In the genomic region with DNA sequence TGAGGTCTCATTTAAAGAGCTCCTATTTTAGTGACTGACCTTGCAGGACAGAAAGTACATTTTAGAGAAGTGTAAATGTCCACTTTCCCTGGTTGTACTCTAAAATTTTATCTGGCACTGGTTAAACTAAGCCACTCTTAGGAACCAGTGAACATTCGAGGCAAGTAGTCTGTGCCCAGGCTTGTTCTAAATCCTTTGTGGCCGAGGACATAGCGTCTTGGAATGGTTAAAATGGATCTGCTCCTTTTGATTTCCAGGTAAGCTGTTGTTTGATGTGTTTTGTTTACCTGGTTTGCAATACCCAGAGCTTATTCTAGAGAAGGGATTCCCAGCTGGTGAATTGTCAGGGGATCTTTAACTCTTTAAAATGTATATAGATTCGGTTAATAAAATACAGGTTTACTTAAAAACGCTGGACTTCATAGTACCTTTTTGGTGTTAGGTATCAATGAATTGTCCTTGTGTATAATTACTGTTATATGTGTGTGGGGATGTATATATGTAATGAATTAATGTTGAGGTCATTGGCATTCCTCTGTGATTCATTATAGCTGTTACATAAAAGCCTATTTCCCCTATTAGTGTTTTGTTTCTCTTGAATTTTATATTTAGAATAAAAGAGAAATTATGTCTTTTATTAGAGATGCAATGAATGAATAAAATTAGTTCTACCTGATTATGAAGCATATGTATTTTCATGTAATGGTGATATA, we compare ENCODE assay signal across 1 cellular context.
TF ChIP-seq lines count a peak whose summit lies in the region.

No MANE protein-coding gene starts in this region.

TF ChIP-seq in HCT116, 20 proteins besides CTCF, POLR2A, EP300 and RAD21:
- TF ChIP-seq, protein P1, sequence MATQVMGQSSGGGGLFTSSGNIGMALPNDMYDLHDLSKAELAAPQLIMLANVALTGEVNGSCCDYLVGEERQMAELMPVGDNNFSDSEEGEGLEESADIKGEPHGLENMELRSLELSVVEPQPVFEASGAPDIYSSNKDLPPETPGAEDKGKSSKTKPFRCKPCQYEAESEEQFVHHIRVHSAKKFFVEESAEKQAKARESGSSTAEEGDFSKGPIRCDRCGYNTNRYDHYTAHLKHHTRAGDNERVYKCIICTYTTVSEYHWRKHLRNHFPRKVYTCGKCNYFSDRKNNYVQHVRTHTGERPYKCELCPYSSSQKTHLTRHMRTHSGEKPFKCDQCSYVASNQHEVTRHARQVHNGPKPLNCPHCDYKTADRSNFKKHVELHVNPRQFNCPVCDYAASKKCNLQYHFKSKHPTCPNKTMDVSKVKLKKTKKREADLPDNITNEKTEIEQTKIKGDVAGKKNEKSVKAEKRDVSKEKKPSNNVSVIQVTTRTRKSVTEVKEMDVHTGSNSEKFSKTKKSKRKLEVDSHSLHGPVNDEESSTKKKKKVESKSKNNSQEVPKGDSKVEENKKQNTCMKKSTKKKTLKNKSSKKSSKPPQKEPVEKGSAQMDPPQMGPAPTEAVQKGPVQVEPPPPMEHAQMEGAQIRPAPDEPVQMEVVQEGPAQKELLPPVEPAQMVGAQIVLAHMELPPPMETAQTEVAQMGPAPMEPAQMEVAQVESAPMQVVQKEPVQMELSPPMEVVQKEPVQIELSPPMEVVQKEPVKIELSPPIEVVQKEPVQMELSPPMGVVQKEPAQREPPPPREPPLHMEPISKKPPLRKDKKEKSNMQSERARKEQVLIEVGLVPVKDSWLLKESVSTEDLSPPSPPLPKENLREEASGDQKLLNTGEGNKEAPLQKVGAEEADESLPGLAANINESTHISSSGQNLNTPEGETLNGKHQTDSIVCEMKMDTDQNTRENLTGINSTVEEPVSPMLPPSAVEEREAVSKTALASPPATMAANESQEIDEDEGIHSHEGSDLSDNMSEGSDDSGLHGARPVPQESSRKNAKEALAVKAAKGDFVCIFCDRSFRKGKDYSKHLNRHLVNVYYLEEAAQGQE (IDR thresholded peaks at IDR 0.05; ENCODE audit: low read depth), result no peak
- no peak for TF ChIP-seq ZFX (IDR thresholded peaks at IDR 0.05)
- TF ChIP-seq EZH2phosphoT487 (IDR thresholded peaks at IDR 0.05; ENCODE audit: borderline replicate concordance), result no peak
- TF ChIP-seq, protein P2, sequence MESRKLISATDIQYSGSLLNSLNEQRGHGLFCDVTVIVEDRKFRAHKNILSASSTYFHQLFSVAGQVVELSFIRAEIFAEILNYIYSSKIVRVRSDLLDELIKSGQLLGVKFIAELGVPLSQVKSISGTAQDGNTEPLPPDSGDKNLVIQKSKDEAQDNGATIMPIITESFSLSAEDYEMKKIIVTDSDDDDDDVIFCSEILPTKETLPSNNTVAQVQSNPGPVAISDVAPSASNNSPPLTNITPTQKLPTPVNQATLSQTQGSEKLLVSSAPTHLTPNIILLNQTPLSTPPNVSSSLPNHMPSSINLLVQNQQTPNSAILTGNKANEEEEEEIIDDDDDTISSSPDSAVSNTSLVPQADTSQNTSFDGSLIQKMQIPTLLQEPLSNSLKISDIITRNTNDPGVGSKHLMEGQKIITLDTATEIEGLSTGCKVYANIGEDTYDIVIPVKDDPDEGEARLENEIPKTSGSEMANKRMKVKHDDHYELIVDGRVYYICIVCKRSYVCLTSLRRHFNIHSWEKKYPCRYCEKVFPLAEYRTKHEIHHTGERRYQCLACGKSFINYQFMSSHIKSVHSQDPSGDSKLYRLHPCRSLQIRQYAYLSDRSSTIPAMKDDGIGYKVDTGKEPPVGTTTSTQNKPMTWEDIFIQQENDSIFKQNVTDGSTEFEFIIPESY (IDR thresholded peaks at IDR 0.05; ENCODE audit: extremely low read depth, insufficient replicate concordance, low read length), result no peak
- no peak for TF ChIP-seq JUND (IDR thresholded peaks at IDR 0.05)
- no peak for TF ChIP-seq SP1 (IDR thresholded peaks at IDR 0.05; ENCODE audit: low read depth)
